10 cellular contexts compared by ENCODE assay signal in the genomic region with DNA sequence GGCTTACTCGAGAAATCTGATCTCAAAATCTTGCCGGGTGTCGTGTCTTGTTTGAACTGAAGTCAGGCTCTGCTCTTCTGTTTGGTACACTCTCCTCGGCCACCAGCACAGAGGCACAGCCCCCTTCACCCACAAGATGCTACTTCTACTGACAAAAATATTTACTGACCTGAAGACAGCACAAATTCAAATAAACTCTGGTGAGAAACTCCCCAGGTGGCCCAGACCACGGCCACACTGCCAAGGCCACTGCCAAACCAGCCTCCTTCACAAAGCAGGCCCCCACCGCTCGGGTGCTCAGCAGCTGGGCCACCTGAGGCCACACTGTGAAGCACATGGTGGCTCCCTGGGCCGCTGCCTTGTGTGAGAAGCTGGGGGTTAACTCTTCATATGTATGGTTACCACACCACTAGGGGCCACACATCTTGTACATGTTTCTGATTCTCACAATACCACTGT.
A peak's percentile ranks its signal among the peaks of the same experiment; 100 is the strongest.
DNase-seq lines count a peak whose midpoint lies in the region; ATAC-seq and TF ChIP-seq lines count a peak whose summit lies in the region.
"Had no signal": no experiment of that assay in that cellular context is flagged by ENCODE, and none has a peak within 500 bp of the region (broad histone marks: within the 10 kb centered on the region; RNA-seq: fewer than 3 reads in every experiment).

No MANE protein-coding gene starts in this region.

- intact Hi-C loops in MCF 10A (cut with micrococcal nuclease) (loop anchor here (2.0 kb wide), 1 partner anchor 39 kb away; no protein-coding TSS in a partner anchor), mammary epithelial cell (cut with micrococcal nuclease) (loop anchor here (10.0 kb wide), 1 partner anchor 79 kb away; a partner anchor contains a TSS), uterus (cut with DNase I; ENCODE audit: low total_unique reads) (no loop called here)
- intact Hi-C loops in naive thymus-derived CD4-positive, alpha-beta T cell (cut with micrococcal nuclease), result loop anchor here (2.0 to 10.0 kb wide), 8 partner anchors 23 to 1159 kb away; a partner anchor contains a TSS

- no peak overlapping the region for H3K4me3 Mint-ChIP-seq in MCF 10A (ENCODE audit: unreplicated experiment)
- peak overlapping the region; percentile 77 for H3K4me3 Mint-ChIP-seq in activated T-helper 17 cell treated with anti-CD3 and anti-CD28 coated beads, Interleukin-2, amount 50 U/mL, for 72 hours
- H3K4me3 Mint-ChIP-seq in naive thymus-derived CD4-positive, alpha-beta T cell, result peak overlapping the region in 9 of 10 donors; percentile 6 to 81 (median 46)

- TF ChIP-seq CTCF in MCF 10A (IDR thresholded peaks at IDR 0.05; ENCODE audit: unreplicated experiment) (no peak), mammary epithelial cell (conservative IDR thresholded peaks at IDR 0.05 in 1 of 2, IDR thresholded peaks at IDR 0.05 in 1 of 2; ENCODE audit: extremely low read depth in 1 of 2, insufficient read depth in 1 of 2, low read depth in 1 of 2, low read length in 2 of 2) (no peak), uterus (IDR thresholded peaks at IDR 0.05) (no peak)

- no peaks in the 10 kb centered on the region for H3K9me3 Mint-ChIP-seq in MCF 10A (ENCODE audit: unreplicated experiment)
- no peaks in the 10 kb centered on the region for H3K9me3 Mint-ChIP-seq in activated T-helper 17 cell treated with anti-CD3 and anti-CD28 coated beads, Interleukin-2, amount 50 U/mL, for 72 hours
- H3K9me3 Mint-ChIP-seq in naive thymus-derived CD4-positive, alpha-beta T cell, result peaks cover 0 to 6% (median 0%) of the 10 kb centered on the region in 11 donors

- CTCF ChIA-PET in MCF 10A (lab: Yijun Ruan, JAX) (interaction anchor here (0.6 to 3.0 kb wide), 8 partner anchors 8 to 293 kb away, joined by 3 to 8 read pairs (median 4); no protein-coding TSS in a partner anchor), mammary epithelial cell (lab: Charles Lee; ENCODE audit: low non-redundant PET) (no interaction called here)
- CTCF ChIA-PET in naive thymus-derived CD4-positive, alpha-beta T cell (lab: Charles Lee), result interaction anchor here (0.7 to 1.6 kb wide), 3 partner anchors 10 to 163 kb away, joined by 3 to 4 read pairs (median 4); a partner anchor contains a TSS

- peaks cover 9% of the 10 kb centered on the region for H3K4me1 ChIP-seq in mammary epithelial cell (ENCODE audit: insufficient read depth, low read length)
- H3K4me1 ChIP-seq in naive thymus-derived CD4-positive, alpha-beta T cell (ENCODE audit: control insufficient read depth in 2 of 2, insufficient read depth in 2 of 2, low read length in 2 of 2), result peaks cover 29 to 39% of the 10 kb centered on the region in 2 donors
- H3K4me1 ChIP-seq in uterus, result peaks cover 13 to 19% of the 10 kb centered on the region in 2 donors
- H3K4me1 ChIP-seq in Karpas-422 (ENCODE audit: low read length), result peaks cover 3% of the 10 kb centered on the region; the same call in 1 of the 2 replicates

- H3K4me3 ChIP-seq in mammary epithelial cell (replicated peaks in 1 of 3; ENCODE audit: insufficient read depth in 1 of 3, low read depth in 2 of 3, low read length in 3 of 3) (no peak overlapping the region), uterus (no peak overlapping the region), Karpas-422 (ENCODE audit: low read length) (no peak overlapping the region)
- H3K4me3 ChIP-seq in naive thymus-derived CD4-positive, alpha-beta T cell (ENCODE audit: low read length), result no peak overlapping the region

- dilution Hi-C loops in mammary epithelial cell (cut with HindIII; ENCODE audit: low sequenced_read_pairs), result no loop called here

- POLR2A ChIA-PET in MCF 10A (lab: Yijun Ruan, JAX), result interaction anchor here (1.0 to 9.5 kb wide), 10 partner anchors 10 to 276 kb away, joined by 3 to 68 read pairs (median 6); a partner anchor contains a TSS
- POLR2A ChIA-PET in naive thymus-derived CD4-positive, alpha-beta T cell (lab: Charles Lee), result interaction anchor here (0.8 to 4.3 kb wide), 8 partner anchors 8 to 304 kb away, joined by 3 to 23 read pairs (median 4); no protein-coding TSS in a partner anchor

- TF ChIP-seq POLR2A in uterus (IDR thresholded peaks at IDR 0.05), result no peak

- H3K9me3 ChIP-seq in mammary epithelial cell (replicated peaks; ENCODE audit: insufficient read depth, low read length) (no peaks in the 10 kb centered on the region), uterus (no peaks in the 10 kb centered on the region), Karpas-422 (ENCODE audit: low read length) (no peaks in the 10 kb centered on the region)
- no peaks in the 10 kb centered on the region for H3K9me3 ChIP-seq in naive thymus-derived CD4-positive, alpha-beta T cell (ENCODE audit: control insufficient read depth in 2 of 3, low read length in 3 of 3)

- no peaks in the 10 kb centered on the region for H3K27me3 Mint-ChIP-seq in MCF 10A (ENCODE audit: insufficient read depth, unreplicated experiment)
- H3K27me3 Mint-ChIP-seq in activated T-helper 17 cell treated with anti-CD3 and anti-CD28 coated beads, Interleukin-2, amount 50 U/mL, for 72 hours, result no peaks in the 10 kb centered on the region
- H3K27me3 Mint-ChIP-seq in naive thymus-derived CD4-positive, alpha-beta T cell, result peaks cover 0 to 15% (median 0%) of the 10 kb centered on the region in 5 donors

- no peak overlapping the region for H3K4me2 ChIP-seq in mammary epithelial cell (ENCODE audit: insufficient read depth, low read depth, low read length)
- H3K4me2 ChIP-seq in Karpas-422 (ENCODE audit: low read depth, low read length, poor library complexity, severe bottlenecking), result no peak overlapping the region

- no peak overlapping the region for H3K9ac ChIP-seq in mammary epithelial cell (ENCODE audit: insufficient read depth, low read length)
- H3K9ac ChIP-seq in Karpas-422 (ENCODE audit: low read length), result no peak overlapping the region

- no peaks in the 10 kb centered on the region for H4K20me1 ChIP-seq in mammary epithelial cell (ENCODE audit: insufficient read depth, low read length)
- no peaks in the 10 kb centered on the region for H4K20me1 ChIP-seq in Karpas-422 (ENCODE audit: insufficient read depth, low read depth, low read length)

- no peaks in the 10 kb centered on the region for H3K9me2 ChIP-seq in Karpas-422 (replicated peaks; ENCODE audit: insufficient read depth, low read length)

- ATAC-seq in activated T-helper 17 cell treated with anti-CD3 and anti-CD28 coated beads, Interleukin-2, amount 50 U/mL, for 72 hours (replicated peaks), result no peak
- no peak for ATAC-seq in naive thymus-derived CD4-positive, alpha-beta T cell

- peak overlapping the region; percentile 88 for H3K27ac Mint-ChIP-seq in MCF 10A (ENCODE audit: low read depth, unreplicated experiment)
- H3K27ac Mint-ChIP-seq in activated T-helper 17 cell treated with anti-CD3 and anti-CD28 coated beads, Interleukin-2, amount 50 U/mL, for 72 hours, result peak overlapping the region; percentile 97
- peak overlapping the region; percentile 96 to 100 (median 98) for H3K27ac Mint-ChIP-seq in naive thymus-derived CD4-positive, alpha-beta T cell

- DNase-seq in MCF 10A (ENCODE audit: unreplicated experiment), result no peak
- no peak for DNase-seq in mammary epithelial cell
- peak in 4 of 9 donors; percentile 11 to 36 (median 13) for DNase-seq in naive thymus-derived CD4-positive, alpha-beta T cell
- no peak for DNase-seq in uterus
- DNase-seq in Karpas-422, result no peak
- DNase-seq in stimulated activated CD4-positive, alpha-beta T cell treated with anti-CD3 and anti-CD28 coated beads, Interleukin-2, amount 100 ng/mL, for 48 hours, result no peak
- no peak for DNase-seq in NCI-H526 (lab: John Stamatoyannopoulos, UW)
- DNase-seq: AML-193, NCI-H748 treated with DMSO at 0.1 percent for 48 hours had no signal

- H3K36me3 Mint-ChIP-seq in MCF 10A (ENCODE audit: insufficient read depth, unreplicated experiment), result peaks cover 29% of the 10 kb centered on the region
- peaks cover 5% of the 10 kb centered on the region for H3K36me3 Mint-ChIP-seq in activated T-helper 17 cell treated with anti-CD3 and anti-CD28 coated beads, Interleukin-2, amount 50 U/mL, for 72 hours (ENCODE audit: low read depth)
- peaks cover 0 to 23% (median 0%) of the 10 kb centered on the region in 5 donors for H3K36me3 Mint-ChIP-seq in naive thymus-derived CD4-positive, alpha-beta T cell

- H3K27me3 ChIP-seq in mammary epithelial cell (ENCODE audit: insufficient read depth, low read length) (peaks cover 40% of the 10 kb centered on the region), uterus (no peaks in the 10 kb centered on the region), Karpas-422 (ENCODE audit: low read length) (no peaks in the 10 kb centered on the region)
- no peaks in the 10 kb centered on the region for H3K27me3 ChIP-seq in naive thymus-derived CD4-positive, alpha-beta T cell (ENCODE audit: control insufficient read depth in 2 of 2, insufficient read depth in 2 of 2, low read length in 2 of 2)

- H3K27ac ChIP-seq in mammary epithelial cell (ENCODE audit: insufficient read depth, low read depth, low read length) (no peak overlapping the region), uterus (peak overlapping the region; percentile 63 to 69), Karpas-422 (ENCODE audit: low read length) (no peak overlapping the region)
- peak overlapping the region; percentile 99 for H3K27ac ChIP-seq in naive thymus-derived CD4-positive, alpha-beta T cell (ENCODE audit: low read depth, low read length)

- H3K79me2 ChIP-seq in mammary epithelial cell (ENCODE audit: insufficient read depth, low read length), result no peaks in the 10 kb centered on the region
- no peaks in the 10 kb centered on the region for H3K79me2 ChIP-seq in Karpas-422 (ENCODE audit: low read length)

- no peak overlapping the region for H2AFZ ChIP-seq in mammary epithelial cell (ENCODE audit: low read depth, low read length)
- H2AFZ ChIP-seq in Karpas-422 (ENCODE audit: low read length), result no peak overlapping the region

- WGBS in mammary epithelial cell (ENCODE audit: low coverage, missing lambda C conversion rate), result 37% methylated on average over 8 of the region's 8 CpGs

- H3K4me1 Mint-ChIP-seq in MCF 10A (ENCODE audit: insufficient read depth, unreplicated experiment), result peaks cover 69% of the 10 kb centered on the region
- peaks cover 31% of the 10 kb centered on the region for H3K4me1 Mint-ChIP-seq in activated T-helper 17 cell treated with anti-CD3 and anti-CD28 coated beads, Interleukin-2, amount 50 U/mL, for 72 hours
- H3K4me1 Mint-ChIP-seq in naive thymus-derived CD4-positive, alpha-beta T cell, result peaks cover 43 to 76% (median 54%) of the 10 kb centered on the region in 7 donors

- in situ Hi-C loops in mammary epithelial cell (cut with MboI; ENCODE audit: low sequenced_read_pairs in 2 of 2), result no loop called here

- H3K36me3 ChIP-seq in mammary epithelial cell (ENCODE audit: insufficient read depth, low read length) (no peaks in the 10 kb centered on the region), uterus (no peaks in the 10 kb centered on the region), Karpas-422 (ENCODE audit: insufficient read depth, low read length) (no peaks in the 10 kb centered on the region)
- H3K36me3 ChIP-seq in naive thymus-derived CD4-positive, alpha-beta T cell (ENCODE audit: control insufficient read depth in 2 of 3, insufficient read depth in 3 of 3, low read length in 3 of 3), result no peaks in the 10 kb centered on the region

- no TSS peak for BruUV-seq in MCF 10A (replicated peaks; lab: Mats Ljungman, UMichigan)
- BruUV-seq in mammary epithelial cell (replicated peaks; lab: Mats Ljungman, UMichigan), result no TSS peak

Comparison
In these comparisons a context has a peak if more than half of its experiments do, and no peak if none do; other contexts are left out.
1. H3K27ac ChIP-seq: peak in naive thymus-derived CD4-positive, alpha-beta T cell (single experiment) and uterus (2 of 2); none in mammary epithelial cell (single experiment) and Karpas-422 (single experiment).
2. Peak in every context shown above with its lines, with median percentiles within 50 percentile points of each other: H3K27ac Mint-ChIP-seq.